9 cellular contexts compared by ENCODE assay signal in the genomic region with DNA sequence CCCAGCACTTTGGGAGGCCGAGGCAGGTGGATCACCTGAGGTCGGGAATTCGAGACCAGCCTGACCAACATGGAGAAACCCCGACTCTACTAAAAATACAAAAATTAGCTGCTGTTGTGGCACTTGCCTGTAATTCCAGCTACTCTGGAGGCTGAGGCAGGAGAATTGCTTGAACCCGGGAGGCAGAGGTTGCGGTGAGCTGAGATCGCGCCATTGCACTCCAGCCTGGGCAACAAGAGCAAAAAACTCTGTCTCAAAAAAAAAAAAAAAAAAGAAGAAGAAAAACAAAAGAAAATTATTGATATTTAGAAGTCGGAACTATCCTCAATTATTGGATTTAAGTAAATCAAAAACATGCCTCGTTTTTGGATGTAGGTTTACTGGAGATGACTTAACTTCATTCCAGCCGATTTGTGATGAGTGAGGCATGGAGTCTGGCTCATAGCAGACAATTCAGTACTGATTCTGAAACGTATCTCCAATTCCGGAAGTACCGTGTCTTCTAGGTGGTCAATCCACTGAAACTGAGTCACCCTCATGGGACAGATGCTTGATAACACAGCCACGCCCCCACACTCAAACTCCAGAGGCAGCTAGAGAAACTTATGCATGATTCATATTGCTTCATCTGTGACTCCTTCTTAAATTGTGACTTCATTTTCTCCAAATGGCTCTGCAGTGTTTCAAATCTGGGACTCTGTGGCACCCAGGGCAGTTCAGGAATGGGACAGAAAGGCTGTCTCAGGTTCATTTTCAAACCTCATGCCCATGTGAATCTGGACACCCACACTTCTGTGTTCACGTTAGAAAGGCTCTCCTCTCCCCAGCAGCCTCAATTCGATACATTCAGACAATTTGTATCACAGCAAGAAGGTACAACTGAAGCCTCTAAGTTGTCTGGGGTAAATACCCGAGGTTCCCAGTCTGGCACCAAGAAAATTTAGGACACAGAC.
DNase-seq lines count a peak whose midpoint lies in the region; ATAC-seq and TF ChIP-seq lines count a peak whose summit lies in the region.
"Had no signal": no experiment of that assay in that cellular context is flagged by ENCODE, and none has a peak within 500 bp of the region (broad histone marks: within the 10 kb centered on the region; RNA-seq: fewer than 3 reads in every experiment).

No MANE protein-coding gene starts in this region.

- no peaks in the 10 kb centered on the region for H3K9me3 ChIP-seq in lower lobe of right lung

- no peak overlapping the region for H3K4me3 ChIP-seq in lower lobe of right lung

- peak; percentile 22 to 27 for ATAC-seq in lower lobe of right lung
- ATAC-seq in HG03521 (IDR thresholded peaks at IDR 0.05; ENCODE audit: unreplicated experiment), result no peak
- no peak for ATAC-seq in HG03354 (IDR thresholded peaks at IDR 0.05; ENCODE audit: poor library complexity, severe bottlenecking, unreplicated experiment)
- ATAC-seq in HG02571 (IDR thresholded peaks at IDR 0.05; ENCODE audit: unreplicated experiment), result no peak
- ATAC-seq in HG02870 (IDR thresholded peaks at IDR 0.05; ENCODE audit: unreplicated experiment), result no peak

- no peak overlapping the region for H3K27ac ChIP-seq in lower lobe of right lung

- H3K27me3 ChIP-seq in lower lobe of right lung (ENCODE audit: low read depth), result no peaks in the 10 kb centered on the region

- intact Hi-C loops in lower lobe of right lung (cut with DNase I), result no loop called here

- DNase-seq in AG08396 (ENCODE audit: low spot score) (peak; percentile 84), HS-5 (ENCODE audit: low read depth) (peak; percentile 98), amniotic stem cell (lab: John Stamatoyannopoulos, UW) (peak; percentile 99), lower lobe of right lung (no peak)
- DNase-seq: effector CD4-positive, alpha-beta T cell had no signal

- TF ChIP-seq CTCF in lower lobe of right lung (IDR thresholded peaks at IDR 0.05), result no peak

- no peaks in the 10 kb centered on the region for H3K36me3 ChIP-seq in lower lobe of right lung

- peaks cover 5% of the 10 kb centered on the region for H3K4me1 ChIP-seq in lower lobe of right lung

Comparison
In these comparisons a context has a peak if more than half of its experiments do, and no peak if none do; other contexts are left out.
1. ATAC-seq: peak in lower lobe of right lung (2 of 2); none in HG03521 (single experiment), HG03354 (single experiment), HG02571 (single experiment) and HG02870 (single experiment).